1 cellular context compared by ENCODE assay signal in the genomic region with DNA sequence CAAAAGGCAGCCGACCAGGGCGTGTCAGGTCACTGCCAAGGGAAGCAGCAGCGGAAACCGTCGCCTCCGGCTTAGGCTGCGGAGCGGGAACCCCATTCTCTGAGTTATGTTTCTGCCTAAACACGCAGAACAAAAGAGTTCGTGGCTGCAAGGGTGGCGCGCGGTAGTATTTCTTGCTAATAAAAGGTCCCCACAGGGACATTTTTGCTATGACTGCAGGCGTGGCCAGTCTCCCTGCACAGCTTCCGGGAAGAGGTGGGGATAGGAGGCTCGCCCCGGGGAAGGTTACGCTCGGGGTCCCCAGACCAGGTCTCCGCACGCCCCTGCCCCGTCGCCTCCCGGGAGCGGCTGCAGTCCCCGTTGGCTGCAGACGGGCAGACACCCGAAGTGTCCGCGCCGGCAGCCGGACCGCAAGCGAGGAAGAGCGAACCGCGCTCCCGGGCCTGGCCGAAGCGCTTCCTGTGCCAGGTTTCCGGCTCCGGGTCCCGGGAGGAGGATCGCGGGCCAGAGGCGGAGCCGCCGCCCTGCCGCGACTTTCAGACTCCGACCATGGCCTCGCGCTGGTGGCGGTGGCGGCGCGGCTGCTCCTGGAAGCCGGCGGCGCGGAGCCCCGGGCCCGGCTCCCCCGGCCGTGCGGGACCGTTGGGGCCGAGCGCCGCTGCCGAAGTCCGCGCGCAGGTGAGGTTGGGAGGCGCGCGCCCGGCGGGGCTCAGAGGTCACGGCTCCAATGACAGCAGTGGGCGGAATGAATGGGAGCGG.
A peak's percentile ranks its signal among the peaks of the same experiment; 100 is the strongest.
TF ChIP-seq lines count a peak whose summit lies in the region.

A gene with protein sequence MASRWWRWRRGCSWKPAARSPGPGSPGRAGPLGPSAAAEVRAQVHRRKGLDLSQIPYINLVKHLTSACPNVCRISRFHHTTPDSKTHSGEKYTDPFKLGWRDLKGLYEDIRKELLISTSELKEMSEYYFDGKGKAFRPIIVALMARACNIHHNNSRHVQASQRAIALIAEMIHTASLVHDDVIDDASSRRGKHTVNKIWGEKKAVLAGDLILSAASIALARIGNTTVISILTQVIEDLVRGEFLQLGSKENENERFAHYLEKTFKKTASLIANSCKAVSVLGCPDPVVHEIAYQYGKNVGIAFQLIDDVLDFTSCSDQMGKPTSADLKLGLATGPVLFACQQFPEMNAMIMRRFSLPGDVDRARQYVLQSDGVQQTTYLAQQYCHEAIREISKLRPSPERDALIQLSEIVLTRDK (plus strand): TSS at position 539 of the 759 bp plus-strand sequence. CDS start 11 bp downstream, at position 550.

TF ChIP-seq in SK-N-SH, 30 proteins besides CTCF, POLR2A, EP300 and RAD21 (continued from another document):
- TF ChIP-seq, protein P1, sequence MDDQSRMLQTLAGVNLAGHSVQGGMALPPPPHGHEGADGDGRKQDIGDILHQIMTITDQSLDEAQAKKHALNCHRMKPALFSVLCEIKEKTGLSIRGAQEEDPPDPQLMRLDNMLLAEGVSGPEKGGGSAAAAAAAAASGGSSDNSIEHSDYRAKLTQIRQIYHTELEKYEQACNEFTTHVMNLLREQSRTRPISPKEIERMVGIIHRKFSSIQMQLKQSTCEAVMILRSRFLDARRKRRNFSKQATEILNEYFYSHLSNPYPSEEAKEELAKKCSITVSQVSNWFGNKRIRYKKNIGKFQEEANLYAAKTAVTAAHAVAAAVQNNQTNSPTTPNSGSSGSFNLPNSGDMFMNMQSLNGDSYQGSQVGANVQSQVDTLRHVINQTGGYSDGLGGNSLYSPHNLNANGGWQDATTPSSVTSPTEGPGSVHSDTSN (IDR thresholded peaks at IDR 0.05) = no peak
- TF ChIP-seq FOSL2 (IDR thresholded peaks at IDR 0.05; ENCODE audit: borderline replicate concordance, low read depth) (no peak), SIN3A (IDR thresholded peaks at IDR 0.05; ENCODE audit: borderline replicate concordance, low read depth, low read length) (no peak), ELF1 (IDR thresholded peaks at IDR 0.05) (peak; percentile 76), CHD2 (IDR thresholded peaks at IDR 0.05; ENCODE audit: low read length, partially characterized antibody) (no peak), TAF1 (IDR thresholded peaks at IDR 0.05; ENCODE audit: borderline replicate concordance, low read depth, low read length) (peak; percentile 61; the same call in 1 of the 2 replicates), MEF2A (IDR thresholded peaks at IDR 0.05; ENCODE audit: borderline replicate concordance, low read depth) (peak; percentile 7; the same call in 1 of the 2 replicates), FOXM1 (IDR thresholded peaks at IDR 0.05; ENCODE audit: low read depth) (no peak)
- TF ChIP-seq, protein P2, sequence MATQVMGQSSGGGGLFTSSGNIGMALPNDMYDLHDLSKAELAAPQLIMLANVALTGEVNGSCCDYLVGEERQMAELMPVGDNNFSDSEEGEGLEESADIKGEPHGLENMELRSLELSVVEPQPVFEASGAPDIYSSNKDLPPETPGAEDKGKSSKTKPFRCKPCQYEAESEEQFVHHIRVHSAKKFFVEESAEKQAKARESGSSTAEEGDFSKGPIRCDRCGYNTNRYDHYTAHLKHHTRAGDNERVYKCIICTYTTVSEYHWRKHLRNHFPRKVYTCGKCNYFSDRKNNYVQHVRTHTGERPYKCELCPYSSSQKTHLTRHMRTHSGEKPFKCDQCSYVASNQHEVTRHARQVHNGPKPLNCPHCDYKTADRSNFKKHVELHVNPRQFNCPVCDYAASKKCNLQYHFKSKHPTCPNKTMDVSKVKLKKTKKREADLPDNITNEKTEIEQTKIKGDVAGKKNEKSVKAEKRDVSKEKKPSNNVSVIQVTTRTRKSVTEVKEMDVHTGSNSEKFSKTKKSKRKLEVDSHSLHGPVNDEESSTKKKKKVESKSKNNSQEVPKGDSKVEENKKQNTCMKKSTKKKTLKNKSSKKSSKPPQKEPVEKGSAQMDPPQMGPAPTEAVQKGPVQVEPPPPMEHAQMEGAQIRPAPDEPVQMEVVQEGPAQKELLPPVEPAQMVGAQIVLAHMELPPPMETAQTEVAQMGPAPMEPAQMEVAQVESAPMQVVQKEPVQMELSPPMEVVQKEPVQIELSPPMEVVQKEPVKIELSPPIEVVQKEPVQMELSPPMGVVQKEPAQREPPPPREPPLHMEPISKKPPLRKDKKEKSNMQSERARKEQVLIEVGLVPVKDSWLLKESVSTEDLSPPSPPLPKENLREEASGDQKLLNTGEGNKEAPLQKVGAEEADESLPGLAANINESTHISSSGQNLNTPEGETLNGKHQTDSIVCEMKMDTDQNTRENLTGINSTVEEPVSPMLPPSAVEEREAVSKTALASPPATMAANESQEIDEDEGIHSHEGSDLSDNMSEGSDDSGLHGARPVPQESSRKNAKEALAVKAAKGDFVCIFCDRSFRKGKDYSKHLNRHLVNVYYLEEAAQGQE (IDR thresholded peaks at IDR 0.05; ENCODE audit: low read depth, low read length) = no peak
- TF ChIP-seq, protein P3, sequence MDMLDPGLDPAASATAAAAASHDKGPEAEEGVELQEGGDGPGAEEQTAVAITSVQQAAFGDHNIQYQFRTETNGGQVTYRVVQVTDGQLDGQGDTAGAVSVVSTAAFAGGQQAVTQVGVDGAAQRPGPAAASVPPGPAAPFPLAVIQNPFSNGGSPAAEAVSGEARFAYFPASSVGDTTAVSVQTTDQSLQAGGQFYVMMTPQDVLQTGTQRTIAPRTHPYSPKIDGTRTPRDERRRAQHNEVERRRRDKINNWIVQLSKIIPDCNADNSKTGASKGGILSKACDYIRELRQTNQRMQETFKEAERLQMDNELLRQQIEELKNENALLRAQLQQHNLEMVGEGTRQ (IDR thresholded peaks at IDR 0.05; ENCODE audit: borderline replicate concordance, low read depth, low read length) = no peak
- TF ChIP-seq, protein P4, sequence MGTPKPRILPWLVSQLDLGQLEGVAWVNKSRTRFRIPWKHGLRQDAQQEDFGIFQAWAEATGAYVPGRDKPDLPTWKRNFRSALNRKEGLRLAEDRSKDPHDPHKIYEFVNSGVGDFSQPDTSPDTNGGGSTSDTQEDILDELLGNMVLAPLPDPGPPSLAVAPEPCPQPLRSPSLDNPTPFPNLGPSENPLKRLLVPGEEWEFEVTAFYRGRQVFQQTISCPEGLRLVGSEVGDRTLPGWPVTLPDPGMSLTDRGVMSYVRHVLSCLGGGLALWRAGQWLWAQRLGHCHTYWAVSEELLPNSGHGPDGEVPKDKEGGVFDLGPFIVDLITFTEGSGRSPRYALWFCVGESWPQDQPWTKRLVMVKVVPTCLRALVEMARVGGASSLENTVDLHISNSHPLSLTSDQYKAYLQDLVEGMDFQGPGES (IDR thresholded peaks at IDR 0.05; ENCODE audit: low read depth, low read length) = no peak
